Comparison of ENCODE assay signal across 1 cellular context in genomic region chr6:43886067-43886461, GRCh38.
TF ChIP-seq lines count a peak whose summit lies in the region.

No MANE protein-coding gene starts in this region.

TF ChIP-seq in HEK293, 187 proteins besides CTCF, POLR2A, EP300 and RAD21 (continued from another document):
- TF ChIP-seq SCRT2 (tag by site-specific recombination; IDR thresholded peaks at IDR 0.05) (0 out of 2 replicates have a peak, but pooled peaks have one; percentile 4), ZNF140 (tag by site-specific recombination; IDR thresholded peaks at IDR 0.05) (no peak), KLF7 (tag by site-specific recombination; IDR thresholded peaks at IDR 0.05; ENCODE audit: borderline replicate concordance) (no peak), ZNF768 (tag by site-specific recombination; IDR thresholded peaks at IDR 0.05) (no peak), ZNF837 (tag by site-specific recombination; IDR thresholded peaks at IDR 0.05) (no peak), ZNF664 (tag by site-specific recombination; IDR thresholded peaks at IDR 0.05) (no peak), GFI1B (tag by site-specific recombination; IDR thresholded peaks at IDR 0.05) (no peak), ZNF398 (tag by site-specific recombination; IDR thresholded peaks at IDR 0.05) (no peak), ZNF843 (tag by site-specific recombination; IDR thresholded peaks at IDR 0.05) (no peak), ZNF433 (tag by site-specific recombination; IDR thresholded peaks at IDR 0.05; ENCODE audit: low read depth) (no peak), ZNF280C (tag by site-specific recombination; IDR thresholded peaks at IDR 0.05) (no peak), ZNF830 (tag by site-specific recombination; IDR thresholded peaks at IDR 0.05; ENCODE audit: low read depth) (no peak), EGR2 (tag by site-specific recombination; IDR thresholded peaks at IDR 0.05; ENCODE audit: low read depth) (peak; percentile 37), BCL6B (tag by site-specific recombination; IDR thresholded peaks at IDR 0.05) (no peak), GLIS1 (tag by site-specific recombination; IDR thresholded peaks at IDR 0.05) (peak; percentile 37; the same call in 1 of the 2 replicates)
- TF ChIP-seq, protein P1, sequence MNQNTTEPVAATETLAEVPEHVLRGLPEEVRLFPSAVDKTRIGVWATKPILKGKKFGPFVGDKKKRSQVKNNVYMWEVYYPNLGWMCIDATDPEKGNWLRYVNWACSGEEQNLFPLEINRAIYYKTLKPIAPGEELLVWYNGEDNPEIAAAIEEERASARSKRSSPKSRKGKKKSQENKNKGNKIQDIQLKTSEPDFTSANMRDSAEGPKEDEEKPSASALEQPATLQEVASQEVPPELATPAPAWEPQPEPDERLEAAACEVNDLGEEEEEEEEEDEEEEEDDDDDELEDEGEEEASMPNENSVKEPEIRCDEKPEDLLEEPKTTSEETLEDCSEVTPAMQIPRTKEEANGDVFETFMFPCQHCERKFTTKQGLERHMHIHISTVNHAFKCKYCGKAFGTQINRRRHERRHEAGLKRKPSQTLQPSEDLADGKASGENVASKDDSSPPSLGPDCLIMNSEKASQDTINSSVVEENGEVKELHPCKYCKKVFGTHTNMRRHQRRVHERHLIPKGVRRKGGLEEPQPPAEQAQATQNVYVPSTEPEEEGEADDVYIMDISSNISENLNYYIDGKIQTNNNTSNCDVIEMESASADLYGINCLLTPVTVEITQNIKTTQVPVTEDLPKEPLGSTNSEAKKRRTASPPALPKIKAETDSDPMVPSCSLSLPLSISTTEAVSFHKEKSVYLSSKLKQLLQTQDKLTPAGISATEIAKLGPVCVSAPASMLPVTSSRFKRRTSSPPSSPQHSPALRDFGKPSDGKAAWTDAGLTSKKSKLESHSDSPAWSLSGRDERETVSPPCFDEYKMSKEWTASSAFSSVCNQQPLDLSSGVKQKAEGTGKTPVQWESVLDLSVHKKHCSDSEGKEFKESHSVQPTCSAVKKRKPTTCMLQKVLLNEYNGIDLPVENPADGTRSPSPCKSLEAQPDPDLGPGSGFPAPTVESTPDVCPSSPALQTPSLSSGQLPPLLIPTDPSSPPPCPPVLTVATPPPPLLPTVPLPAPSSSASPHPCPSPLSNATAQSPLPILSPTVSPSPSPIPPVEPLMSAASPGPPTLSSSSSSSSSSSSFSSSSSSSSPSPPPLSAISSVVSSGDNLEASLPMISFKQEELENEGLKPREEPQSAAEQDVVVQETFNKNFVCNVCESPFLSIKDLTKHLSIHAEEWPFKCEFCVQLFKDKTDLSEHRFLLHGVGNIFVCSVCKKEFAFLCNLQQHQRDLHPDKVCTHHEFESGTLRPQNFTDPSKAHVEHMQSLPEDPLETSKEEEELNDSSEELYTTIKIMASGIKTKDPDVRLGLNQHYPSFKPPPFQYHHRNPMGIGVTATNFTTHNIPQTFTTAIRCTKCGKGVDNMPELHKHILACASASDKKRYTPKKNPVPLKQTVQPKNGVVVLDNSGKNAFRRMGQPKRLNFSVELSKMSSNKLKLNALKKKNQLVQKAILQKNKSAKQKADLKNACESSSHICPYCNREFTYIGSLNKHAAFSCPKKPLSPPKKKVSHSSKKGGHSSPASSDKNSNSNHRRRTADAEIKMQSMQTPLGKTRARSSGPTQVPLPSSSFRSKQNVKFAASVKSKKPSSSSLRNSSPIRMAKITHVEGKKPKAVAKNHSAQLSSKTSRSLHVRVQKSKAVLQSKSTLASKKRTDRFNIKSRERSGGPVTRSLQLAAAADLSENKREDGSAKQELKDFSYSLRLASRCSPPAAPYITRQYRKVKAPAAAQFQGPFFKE (tag by site-specific recombination; IDR thresholded peaks at IDR 0.05; ENCODE audit: borderline replicate concordance), result no peak
- TF ChIP-seq, protein P2, sequence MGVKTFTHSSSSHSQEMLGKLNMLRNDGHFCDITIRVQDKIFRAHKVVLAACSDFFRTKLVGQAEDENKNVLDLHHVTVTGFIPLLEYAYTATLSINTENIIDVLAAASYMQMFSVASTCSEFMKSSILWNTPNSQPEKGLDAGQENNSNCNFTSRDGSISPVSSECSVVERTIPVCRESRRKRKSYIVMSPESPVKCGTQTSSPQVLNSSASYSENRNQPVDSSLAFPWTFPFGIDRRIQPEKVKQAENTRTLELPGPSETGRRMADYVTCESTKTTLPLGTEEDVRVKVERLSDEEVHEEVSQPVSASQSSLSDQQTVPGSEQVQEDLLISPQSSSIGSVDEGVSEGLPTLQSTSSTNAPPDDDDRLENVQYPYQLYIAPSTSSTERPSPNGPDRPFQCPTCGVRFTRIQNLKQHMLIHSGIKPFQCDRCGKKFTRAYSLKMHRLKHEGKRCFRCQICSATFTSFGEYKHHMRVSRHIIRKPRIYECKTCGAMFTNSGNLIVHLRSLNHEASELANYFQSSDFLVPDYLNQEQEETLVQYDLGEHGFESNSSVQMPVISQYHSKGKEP (tag by site-specific recombination; IDR thresholded peaks at IDR 0.05), result no peak
- TF ChIP-seq, protein P3, sequence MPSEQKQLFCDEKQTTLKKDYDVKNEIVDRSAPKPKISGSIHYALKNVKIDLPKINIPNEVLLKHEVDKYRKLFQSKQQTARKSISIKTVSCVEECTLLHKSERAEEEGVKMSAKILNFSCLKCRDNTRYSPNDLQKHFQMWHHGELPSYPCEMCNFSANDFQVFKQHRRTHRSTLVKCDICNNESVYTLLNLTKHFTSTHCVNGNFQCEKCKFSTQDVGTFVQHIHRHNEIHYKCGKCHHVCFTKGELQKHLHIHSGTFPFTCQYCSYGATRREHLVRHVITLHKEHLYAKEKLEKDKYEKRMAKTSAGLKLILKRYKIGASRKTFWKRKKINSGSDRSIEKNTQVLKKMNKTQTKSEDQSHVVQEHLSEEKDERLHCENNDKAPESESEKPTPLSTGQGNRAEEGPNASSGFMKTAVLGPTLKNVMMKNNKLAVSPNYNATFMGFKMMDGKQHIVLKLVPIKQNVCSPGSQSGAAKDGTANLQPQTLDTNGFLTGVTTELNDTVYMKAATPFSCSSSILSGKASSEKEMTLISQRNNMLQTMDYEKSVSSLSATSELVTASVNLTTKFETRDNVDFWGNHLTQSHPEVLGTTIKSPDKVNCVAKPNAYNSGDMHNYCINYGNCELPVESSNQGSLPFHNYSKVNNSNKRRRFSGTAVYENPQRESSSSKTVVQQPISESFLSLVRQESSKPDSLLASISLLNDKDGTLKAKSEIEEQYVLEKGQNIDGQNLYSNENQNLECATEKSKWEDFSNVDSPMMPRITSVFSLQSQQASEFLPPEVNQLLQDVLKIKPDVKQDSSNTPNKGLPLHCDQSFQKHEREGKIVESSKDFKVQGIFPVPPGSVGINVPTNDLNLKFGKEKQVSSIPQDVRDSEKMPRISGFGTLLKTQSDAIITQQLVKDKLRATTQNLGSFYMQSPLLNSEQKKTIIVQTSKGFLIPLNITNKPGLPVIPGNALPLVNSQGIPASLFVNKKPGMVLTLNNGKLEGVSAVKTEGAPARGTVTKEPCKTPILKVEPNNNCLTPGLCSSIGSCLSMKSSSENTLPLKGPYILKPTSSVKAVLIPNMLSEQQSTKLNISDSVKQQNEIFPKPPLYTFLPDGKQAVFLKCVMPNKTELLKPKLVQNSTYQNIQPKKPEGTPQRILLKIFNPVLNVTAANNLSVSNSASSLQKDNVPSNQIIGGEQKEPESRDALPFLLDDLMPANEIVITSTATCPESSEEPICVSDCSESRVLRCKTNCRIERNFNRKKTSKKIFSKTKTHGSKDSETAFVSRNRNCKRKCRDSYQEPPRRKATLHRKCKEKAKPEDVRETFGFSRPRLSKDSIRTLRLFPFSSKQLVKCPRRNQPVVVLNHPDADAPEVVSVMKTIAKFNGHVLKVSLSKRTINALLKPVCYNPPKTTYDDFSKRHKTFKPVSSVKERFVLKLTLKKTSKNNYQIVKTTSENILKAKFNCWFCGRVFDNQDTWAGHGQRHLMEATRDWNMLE (tag by site-specific recombination; conservative IDR thresholded peaks at IDR 0.05; ENCODE audit: low read depth), result no peak
